In genomic region chr2:27727257-27727656, GRCh38 we compare ENCODE assay signal across 1 cellular context.
A peak's percentile ranks its signal among the peaks of the same experiment; 100 is the strongest.
TF ChIP-seq lines count a peak whose summit lies in the region.

No MANE protein-coding gene starts in this region.

TF ChIP-seq in K562, 482 proteins besides CTCF, POLR2A, EP300 and RAD21 (continued from another document):
- TF ChIP-seq ELK3 (CRISPR knock-in tag; IDR thresholded peaks at IDR 0.05) (no peak), TFAP4 (CRISPR knock-in tag; IDR thresholded peaks at IDR 0.05; ENCODE audit: borderline replicate concordance) (no peak), ATF3 (IDR thresholded peaks at IDR 0.05) (peak; percentile 19; the same call in 1 of the 2 replicates), ATF3 (CRISPR knock-in tag; conservative IDR thresholded peaks at IDR 0.05) (no peak), PBX2 (CRISPR knock-in tag; IDR thresholded peaks at IDR 0.05; ENCODE audit: low read depth) (no peak), PBX2 (tag; conservative IDR thresholded peaks at IDR 0.05; ENCODE audit: low read depth) (0 out of 2 replicates have a peak, but pooled peaks have one; percentile 10), ATF7 (IDR thresholded peaks at IDR 0.05) (0 out of 2 replicates have a peak, but pooled peaks have one; percentile 25), TEAD2 (tag; IDR thresholded peaks at IDR 0.05) (no peak), TEAD1 (CRISPR knock-in tag; IDR thresholded peaks at IDR 0.05) (no peak), ZNF589 (CRISPR knock-in tag; IDR thresholded peaks at IDR 0.05; ENCODE audit: low read depth) (0 out of 2 replicates have a peak, but pooled peaks have one; percentile 41), ZBTB5 (IDR thresholded peaks at IDR 0.05) (no peak), MECOM (CRISPR knock-in tag; IDR thresholded peaks at IDR 0.05) (no peak), EWSR1 (IDR thresholded peaks at IDR 0.05; ENCODE audit: borderline replicate concordance, low read depth, partially characterized antibody) (no peak), HIVEP1 (CRISPR knock-in tag; IDR thresholded peaks at IDR 0.05) (no peak)
